22 cellular contexts compared by ENCODE assay signal in the genomic region with DNA sequence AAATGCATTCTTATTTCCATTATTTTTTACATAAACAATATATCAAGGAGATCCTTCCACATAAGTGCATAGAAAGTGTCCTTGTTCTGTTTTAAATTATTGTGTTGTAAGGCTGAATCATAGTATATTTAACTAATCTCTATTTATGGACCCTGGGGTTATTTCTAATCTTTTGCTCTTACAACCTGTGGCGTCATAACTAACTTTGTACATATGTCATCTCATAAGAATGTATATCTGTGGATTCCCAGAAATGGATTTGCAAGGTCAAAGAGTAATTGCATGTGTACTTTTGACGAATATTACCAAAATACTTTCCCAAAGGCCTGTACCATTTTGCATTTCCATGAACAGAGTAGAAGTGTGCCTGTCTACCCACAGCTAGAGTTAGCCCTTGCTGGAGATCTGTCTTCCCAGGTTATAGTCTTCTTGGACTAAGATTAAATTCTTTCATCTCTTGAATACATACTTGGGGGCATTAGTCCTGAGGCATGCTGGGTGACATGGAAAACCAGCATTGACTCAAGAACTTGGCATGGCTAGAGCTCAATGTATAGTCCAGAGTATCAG. TPM values are rescaled to one million over a fixed set of nuclear protein-coding genes. Genes with fewer than 3 reads are reported as not detected.
DNase-seq lines count a peak whose midpoint lies in the region; ATAC-seq, FAIRE-seq and TF ChIP-seq lines count a peak whose summit lies in the region.
"Had no signal": no experiment of that assay in that cellular context is flagged by ENCODE, and none has a peak within 500 bp of the region (broad histone marks: within the 10 kb centered on the region; RNA-seq: fewer than 3 reads in every experiment).

No MANE protein-coding gene starts in this region.

- H3K27ac Mint-ChIP-seq in nephron progenitor cell = no peak overlapping the region
- H3K27ac Mint-ChIP-seq: CD4-positive, alpha-beta T cell; immature natural killer cell; neural progenitor cell had no signal

- H3K36me3 ChIP-seq in RWPE2 (ENCODE audit: low read depth) (no peaks in the 10 kb centered on the region), esophagus muscularis mucosa (no peaks in the 10 kb centered on the region), mucosa of descending colon (ENCODE audit: low read depth) (no peaks in the 10 kb centered on the region)
- H3K36me3 ChIP-seq: heart left ventricle, left ventricle myocardium inferior, neural progenitor cell, WERI-Rb-1 had no signal

- H3K4me1 Mint-ChIP-seq in nephron progenitor cell = peaks cover 5% of the 10 kb centered on the region
- H3K4me1 Mint-ChIP-seq: immature natural killer cell had no signal

- H3K9me3 Mint-ChIP-seq in nephron progenitor cell = no peaks in the 10 kb centered on the region
- H3K9me3 Mint-ChIP-seq: CD4-positive, alpha-beta T cell; immature natural killer cell; neural progenitor cell had no signal

- no peak overlapping the region for H3K4me3 Mint-ChIP-seq in nephron progenitor cell
- H3K4me3 Mint-ChIP-seq: CD4-positive, alpha-beta T cell; immature natural killer cell; neural progenitor cell had no signal

- H3K27ac ChIP-seq in RWPE2 (ENCODE audit: poor library complexity, severe bottlenecking) (no peak overlapping the region), esophagus muscularis mucosa (replicated peaks in 1 of 4) (no peak overlapping the region)
- H3K27ac ChIP-seq: heart left ventricle, left ventricle myocardium inferior, neural progenitor cell, SK-N-MC, WERI-Rb-1 had no signal

- 83% methylated on average over 2 of the region's 2 CpGs for WGBS in esophagus muscularis mucosa

- H3K4me3 ChIP-seq in RWPE2 (ENCODE audit: severe bottlenecking) (no peak overlapping the region), esophagus muscularis mucosa (no peak overlapping the region), mucosa of descending colon (no peak overlapping the region)
- H3K4me3 ChIP-seq: heart left ventricle, left ventricle myocardium inferior, neural progenitor cell, SK-N-MC had no signal

- TF ChIP-seq POLR2A in esophagus muscularis mucosa (IDR thresholded peaks at IDR 0.05; ENCODE audit: low read depth) (no peak), H54 (IDR thresholded peaks at IDR 0.05; ENCODE audit: low read depth, low read length) (no peak)

- ATAC-seq in RWPE2 (ENCODE audit: low read depth) (peak; percentile 56), mucosa of descending colon (peak; percentile 4), GM19351 (IDR thresholded peaks at IDR 0.05; ENCODE audit: unreplicated experiment) (no peak)
- ATAC-seq: heart left ventricle had no signal

- TF ChIP-seq EP300 in esophagus muscularis mucosa (IDR thresholded peaks at IDR 0.05) = no peak

- no peaks in the 10 kb centered on the region for H3K36me3 Mint-ChIP-seq in nephron progenitor cell (ENCODE audit: low read depth)
- H3K36me3 Mint-ChIP-seq: neural progenitor cell had no signal

- no peak for TF ChIP-seq CTCF in AG09319 (IDR thresholded peaks at IDR 0.05; ENCODE audit: low read depth, low read length)
- TF ChIP-seq CTCF in RWPE2 (IDR thresholded peaks at IDR 0.05; ENCODE audit: poor library complexity, severe bottlenecking) = no peak
- no peak for TF ChIP-seq CTCF in esophagus muscularis mucosa (IDR thresholded peaks at IDR 0.05)
- no peak for TF ChIP-seq CTCF in mucosa of descending colon (IDR thresholded peaks at IDR 0.05)
- no peak for TF ChIP-seq CTCF in nephron progenitor cell (IDR thresholded peaks at IDR 0.05)

- H3K27me3 ChIP-seq in RWPE2 (ENCODE audit: insufficient read depth, poor library complexity, severe bottlenecking) = no peaks in the 10 kb centered on the region
- no peaks in the 10 kb centered on the region for H3K27me3 ChIP-seq in esophagus muscularis mucosa
- H3K27me3 ChIP-seq: heart left ventricle, neural progenitor cell had no signal

- DNase-seq in AG09319 (ENCODE audit: extremely low read depth, low read depth) (peak; percentile 54), RWPE2 (ENCODE audit: low spot score) (no peak), esophagus muscularis mucosa (ENCODE audit: extremely low spot score) (peak; percentile 26), mucosa of descending colon (no peak), nephron progenitor cell (no peak), H54 (ENCODE audit: insufficient read length, low spot score) (no peak), NCI-H82 treated with DMSO at 0.1 percent for 48 hours (lab: John Stamatoyannopoulos, UW; ENCODE audit: unreplicated experiment) (no peak)
- DNase-seq: activated effector memory CD4-positive, alpha-beta T cell treated with anti-CD3 and anti-CD28 coated beads, Interleukin-2, amount 50 U/mL, for 16 hours; CD4-positive, alpha-beta T cell; GOT3; heart left ventricle; immature natural killer cell; left ventricle myocardium inferior; NCI-H1092 treated with DMSO at 0.1 percent for 48 hours; NCI-H2029 treated with DMSO at 0.1 percent for 48 hours; NCI-H510A; stimulated activated CD8-positive, alpha-beta memory T cell treated with anti-CD3 and anti-CD28 coated beads, Interleukin-4, amount 100 ng/mL, for 48 hours; WERI-Rb-1 had no signal

- peaks cover 26% of the 10 kb centered on the region for H3K27me3 Mint-ChIP-seq in nephron progenitor cell (ENCODE audit: low read depth, poor library complexity)
- H3K27me3 Mint-ChIP-seq: CD4-positive, alpha-beta T cell had no signal

- H3K4me1 ChIP-seq in RWPE2 (ENCODE audit: insufficient read depth, poor library complexity, severe bottlenecking) (peaks cover 32% of the 10 kb centered on the region), esophagus muscularis mucosa (no peaks in the 10 kb centered on the region), mucosa of descending colon (ENCODE audit: low read depth) (peaks cover 21% of the 10 kb centered on the region)
- H3K4me1 ChIP-seq: neural progenitor cell had no signal

- H3K9me3 ChIP-seq in RWPE2 (ENCODE audit: severe bottlenecking) (no peaks in the 10 kb centered on the region), esophagus muscularis mucosa (no peaks in the 10 kb centered on the region), mucosa of descending colon (no peaks in the 10 kb centered on the region)
- H3K9me3 ChIP-seq: heart left ventricle, left ventricle myocardium inferior had no signal

- FAIRE-seq in H54 (lab: Jason Lieb, UNC) = no peak

- intact Hi-C loops in esophagus muscularis mucosa (cut with DNase I) (no loop called here), mucosa of descending colon (cut with DNase I, micrococcal nuclease) (no loop called here)

RNA-seq across cellular contexts. Expression of a gene that starts 42.8 kb away (rescaled TPM):
- total RNA-seq in esophagus muscularis mucosa (1 to 10 TPM; 2.8 to 5.5 (median 5.3) TPM), mucosa of descending colon (1 to 10 TPM; 3.9 to 5.7 (median 4.4) TPM)

RNA-seq across cellular contexts. Expression of a gene that starts 48.7 kb away (rescaled TPM):
- total RNA-seq in esophagus muscularis mucosa = under 1 TPM in 2 of 4 donors, not detected in 2; 0.17 to 0.42 TPM
- total RNA-seq in mucosa of descending colon = under 1 TPM; 0.19 to 0.43 (median 0.31) TPM
- total RNA-seq: cardiac septum; CD4-positive, alpha-beta T cell; left ventricle myocardium inferior had no signal

Comparison
In these comparisons a context has a peak if more than half of its experiments do, and no peak if none do; other contexts are left out.
1. DNase-seq: peak in AG09319 (single experiment) and esophagus muscularis mucosa (single experiment); none in RWPE2 (single experiment), mucosa of descending colon (0 of 3), nephron progenitor cell (single experiment), H54 (single experiment) and NCI-H82 treated with DMSO at 0.1 percent for 48 hours (single experiment).